18 cellular contexts compared by ENCODE assay signal in genomic region chr11:68388595-68389198, GRCh38.
DNase-seq lines count a peak whose midpoint lies in the region; ATAC-seq and TF ChIP-seq lines count a peak whose summit lies in the region.
"Had no signal": no experiment of that assay in that cellular context is flagged by ENCODE, and none has a peak within 500 bp of the region (broad histone marks: within the 10 kb centered on the region; RNA-seq: fewer than 3 reads in every experiment).

No MANE protein-coding gene starts in this region.

- H3K9me3 ChIP-seq in SK-N-SH (no peaks in the 10 kb centered on the region), OCI-LY3 (ENCODE audit: insufficient read depth, low read length) (no peaks in the 10 kb centered on the region), osteoblast (ENCODE audit: low read depth, low read length) (no peaks in the 10 kb centered on the region)
- H3K9me3 ChIP-seq: BE2C had no signal

- no peaks in the 10 kb centered on the region for H3K9me3 Mint-ChIP-seq in activated CD4-positive, alpha-beta T cell treated with anti-CD3 and anti-CD28 coated beads for 36 hours (ENCODE audit: low read depth)
- H3K9me3 Mint-ChIP-seq: CD4-positive, alpha-beta memory T cell; H9; IgD-negative memory B cell had no signal

- POLR2A ChIA-PET in SK-N-SH (lab: Yijun Ruan, JAX) = no interaction called here
- POLR2A ChIA-PET in activated CD4-positive, alpha-beta T cell treated with anti-CD3 and anti-CD28 coated beads for 36 hours (lab: Charles Lee) = no interaction called here

- H3K27me3 Mint-ChIP-seq in activated CD4-positive, alpha-beta T cell treated with anti-CD3 and anti-CD28 coated beads for 36 hours = no peaks in the 10 kb centered on the region
- H3K27me3 Mint-ChIP-seq: CD4-positive, alpha-beta memory T cell; IgD-negative memory B cell had no signal

- H4K20me1 ChIP-seq in SK-N-SH (ENCODE audit: insufficient read depth) (0 out of 2 replicates have a peak, but pooled peaks cover 1% of the 10 kb centered on the region), OCI-LY3 (ENCODE audit: insufficient read depth, low read length) (peaks cover 25% of the 10 kb centered on the region; the same call in 1 of the 2 replicates), osteoblast (ENCODE audit: insufficient read depth, low read length) (peaks cover 4% of the 10 kb centered on the region)

- no peaks in the 10 kb centered on the region for H3F3A ChIP-seq in SK-N-SH (replicated peaks; ENCODE audit: insufficient read depth)

- TF ChIP-seq CTCF in SK-N-SH (IDR thresholded peaks at IDR 0.05) = no peak
- 0 out of 2 replicates have a peak, but pooled peaks have one; percentile 17 for TF ChIP-seq CTCF in OCI-LY3 (IDR thresholded peaks at IDR 0.05; ENCODE audit: low read depth, low read length)
- peak; percentile 23 for TF ChIP-seq CTCF in foreskin keratinocyte (conservative IDR thresholded peaks at IDR 0.05)
- no peak for TF ChIP-seq CTCF in osteoblast (IDR thresholded peaks at IDR 0.05; ENCODE audit: extremely low read depth, low read depth, low read length)

- H2AFZ ChIP-seq in SK-N-SH (ENCODE audit: low read depth) (no peak overlapping the region), OCI-LY3 (ENCODE audit: low read depth, low read length) (no peak overlapping the region), osteoblast (ENCODE audit: low read length) (no peak overlapping the region)

- intact Hi-C loops in activated CD4-positive, alpha-beta T cell treated with anti-CD3 and anti-CD28 coated beads for 36 hours (cut with DNase I, micrococcal nuclease) = no loop called here

- no peak for ATAC-seq in SK-N-SH treated with all-trans-retinoic acid at 6 μM for 48 hours
- no peak for ATAC-seq in foreskin keratinocyte
- no peak for ATAC-seq in GM21423 (IDR thresholded peaks at IDR 0.05; ENCODE audit: unreplicated experiment)
- no peak for ATAC-seq in activated CD4-positive, alpha-beta T cell treated with anti-CD3 and anti-CD28 coated beads for 36 hours

- H3K36me3 Mint-ChIP-seq in activated CD4-positive, alpha-beta T cell treated with anti-CD3 and anti-CD28 coated beads for 36 hours (ENCODE audit: low read depth) = no peaks in the 10 kb centered on the region
- H3K36me3 Mint-ChIP-seq: CD4-positive, alpha-beta memory T cell had no signal

- H3K27ac ChIP-seq in SK-N-SH (ENCODE audit: low read depth in 2 of 2, low read length in 1 of 2) (no peak overlapping the region), OCI-LY3 (ENCODE audit: low read length) (no peak overlapping the region), foreskin keratinocyte (no peak overlapping the region), osteoblast (ENCODE audit: low read depth, low read length) (no peak overlapping the region)
- H3K27ac ChIP-seq: 22Rv1, C4-2B had no signal

- H3K4me3 ChIP-seq in SK-N-SH (ENCODE audit: low read depth in 2 of 2, low read length in 1 of 2) (no peak overlapping the region), OCI-LY3 (ENCODE audit: low read length) (no peak overlapping the region), osteoblast (ENCODE audit: insufficient read depth, low read length) (no peak overlapping the region)

- 92% methylated on average over 9 of the region's 11 CpGs for WGBS in SK-N-SH (ENCODE audit: low lambda C conversion rate)

- H3K79me2 ChIP-seq in SK-N-SH (ENCODE audit: insufficient read depth) (no peaks in the 10 kb centered on the region), OCI-LY3 (ENCODE audit: low read length) (no peaks in the 10 kb centered on the region), osteoblast (ENCODE audit: insufficient read depth, low read length) (no peaks in the 10 kb centered on the region)

- H3K27ac Mint-ChIP-seq in activated CD4-positive, alpha-beta T cell treated with anti-CD3 and anti-CD28 coated beads for 36 hours = no peak overlapping the region
- H3K27ac Mint-ChIP-seq: CD4-positive, alpha-beta memory T cell; IgD-negative memory B cell had no signal

- no peak for TF ChIP-seq EP300 in SK-N-SH (IDR thresholded peaks at IDR 0.05; ENCODE audit: borderline replicate concordance in 1 of 2, low read depth in 1 of 2, low read length in 1 of 2)

- no peaks in the 10 kb centered on the region for H3K27me3 ChIP-seq in SK-N-SH (ENCODE audit: insufficient read depth)
- no peaks in the 10 kb centered on the region for H3K27me3 ChIP-seq in OCI-LY3 (ENCODE audit: low read depth, low read length)
- H3K27me3 ChIP-seq in foreskin keratinocyte = no peaks in the 10 kb centered on the region
- no peaks in the 10 kb centered on the region for H3K27me3 ChIP-seq in osteoblast (ENCODE audit: insufficient read depth, low read length)
- H3K27me3 ChIP-seq: BE2C had no signal

- no peak overlapping the region for H3K4me3 Mint-ChIP-seq in activated CD4-positive, alpha-beta T cell treated with anti-CD3 and anti-CD28 coated beads for 36 hours
- H3K4me3 Mint-ChIP-seq: CD4-positive, alpha-beta memory T cell; H9; IgD-negative memory B cell had no signal

- no peaks in the 10 kb centered on the region for H3K4me1 Mint-ChIP-seq in activated CD4-positive, alpha-beta T cell treated with anti-CD3 and anti-CD28 coated beads for 36 hours
- H3K4me1 Mint-ChIP-seq: H9 had no signal

- H3K4me2 ChIP-seq in SK-N-SH (no peak overlapping the region), OCI-LY3 (ENCODE audit: low read length) (no peak overlapping the region), osteoblast (ENCODE audit: insufficient read depth, low read length) (no peak overlapping the region)

- H3K9me2 ChIP-seq in SK-N-SH = no peaks in the 10 kb centered on the region

- peak; percentile 26; the same call in 1 of the 2 replicates for TF ChIP-seq RAD21 in SK-N-SH (IDR thresholded peaks at IDR 0.05; ENCODE audit: low read length)

- DNase-seq in SK-N-SH (no peak), foreskin keratinocyte (no peak), osteoblast (ENCODE audit: insufficient read length, low spot score, missing footprints) (peak; percentile 43), NCI-H524 (lab: John Stamatoyannopoulos, UW) (no peak)
- DNase-seq in activated CD4-positive, alpha-beta T cell treated with anti-CD3 and anti-CD28 coated beads for 36 hours = no peak
- DNase-seq: ACHN; BE2C; CD4-positive, alpha-beta memory T cell; DMS79 treated with DMSO at 0.1 percent for 48 hours; GDM1; GOT3; H9 had no signal

- H3K36me3 ChIP-seq in SK-N-SH (replicated peaks in 1 of 2; ENCODE audit: control insufficient read depth in 1 of 2, insufficient read depth in 2 of 2, low read length in 1 of 2) (peaks cover 4 to 7% of the 10 kb centered on the region in 2 experiments), OCI-LY3 (replicated peaks; ENCODE audit: low read depth, low read length) (peaks cover 17% of the 10 kb centered on the region), osteoblast (ENCODE audit: insufficient read depth, low read length) (peaks cover 6% of the 10 kb centered on the region)

- H3K4me1 ChIP-seq in SK-N-SH (ENCODE audit: control insufficient read depth in 1 of 2, insufficient read depth in 2 of 2, low read depth in 1 of 2, low read length in 1 of 2) (no peaks in the 10 kb centered on the region; a peak in 1 of 4 replicates), OCI-LY3 (ENCODE audit: low read length) (peaks cover 4% of the 10 kb centered on the region; the same call in 1 of the 2 replicates), foreskin keratinocyte (no peaks in the 10 kb centered on the region), osteoblast (ENCODE audit: insufficient read depth, low read length) (no peaks in the 10 kb centered on the region)
- H3K4me1 ChIP-seq: BE2C had no signal

- CTCF ChIA-PET in SK-N-SH (lab: Yijun Ruan, JAX) = interaction anchor here (1.3 to 1.8 kb wide), 2 partner anchors 34 to 91 kb away, joined by 3 to 7 read pairs; no protein-coding TSS in a partner anchor
- CTCF ChIA-PET in activated CD4-positive, alpha-beta T cell treated with anti-CD3 and anti-CD28 coated beads for 36 hours (lab: Charles Lee) = interaction anchor here (0.7 kb wide), 1 partner anchor 12 kb away, joined by 3 read pairs; no protein-coding TSS in a partner anchor

- H3K9ac ChIP-seq in SK-N-SH = no peak overlapping the region
- H3K9ac ChIP-seq in OCI-LY3 (ENCODE audit: low read length) = no peak overlapping the region

TF ChIP-seq in SK-N-SH, 30 proteins besides CTCF, POLR2A, EP300 and RAD21:
- TF ChIP-seq USF1 (IDR thresholded peaks at IDR 0.05; ENCODE audit: borderline replicate concordance, low read depth) (no peak), JUND (IDR thresholded peaks at IDR 0.05) (no peak)

TF ChIP-seq in SK-N-SH treated with all-trans-retinoic acid at 6 μM for 48 hours, 23 proteins besides CTCF, POLR2A, EP300 and RAD21 (continues in another document):
- TF ChIP-seq ZNF8 (CRISPR knock-in tag; IDR thresholded peaks at IDR 0.05) (no peak), TOX (CRISPR knock-in tag; IDR thresholded peaks at IDR 0.05; ENCODE audit: borderline replicate concordance) (no peak), GLIS3 (CRISPR knock-in tag; IDR thresholded peaks at IDR 0.05) (no peak), TCF4 (CRISPR knock-in tag; IDR thresholded peaks at IDR 0.05; ENCODE audit: borderline replicate concordance) (no peak), CREB5 (CRISPR knock-in tag; IDR thresholded peaks at IDR 0.05; ENCODE audit: low read depth) (no peak), SNAI2 (CRISPR knock-in tag; IDR thresholded peaks at IDR 0.05) (no peak), PATZ1 (CRISPR knock-in tag; IDR thresholded peaks at IDR 0.05; ENCODE audit: borderline replicate concordance) (no peak), ZNF565 (CRISPR knock-in tag; conservative IDR thresholded peaks at IDR 0.05; ENCODE audit: low read depth) (no peak)

Comparison
In these comparisons a context has a peak if more than half of its experiments do, and no peak if none do; other contexts are left out.
1. CTCF ChIP-seq: peak in OCI-LY3 (single experiment) and foreskin keratinocyte (single experiment); none in SK-N-SH (single experiment) and osteoblast (single experiment).